ENCODE assay signal across 8 cellular contexts in the genomic region with DNA sequence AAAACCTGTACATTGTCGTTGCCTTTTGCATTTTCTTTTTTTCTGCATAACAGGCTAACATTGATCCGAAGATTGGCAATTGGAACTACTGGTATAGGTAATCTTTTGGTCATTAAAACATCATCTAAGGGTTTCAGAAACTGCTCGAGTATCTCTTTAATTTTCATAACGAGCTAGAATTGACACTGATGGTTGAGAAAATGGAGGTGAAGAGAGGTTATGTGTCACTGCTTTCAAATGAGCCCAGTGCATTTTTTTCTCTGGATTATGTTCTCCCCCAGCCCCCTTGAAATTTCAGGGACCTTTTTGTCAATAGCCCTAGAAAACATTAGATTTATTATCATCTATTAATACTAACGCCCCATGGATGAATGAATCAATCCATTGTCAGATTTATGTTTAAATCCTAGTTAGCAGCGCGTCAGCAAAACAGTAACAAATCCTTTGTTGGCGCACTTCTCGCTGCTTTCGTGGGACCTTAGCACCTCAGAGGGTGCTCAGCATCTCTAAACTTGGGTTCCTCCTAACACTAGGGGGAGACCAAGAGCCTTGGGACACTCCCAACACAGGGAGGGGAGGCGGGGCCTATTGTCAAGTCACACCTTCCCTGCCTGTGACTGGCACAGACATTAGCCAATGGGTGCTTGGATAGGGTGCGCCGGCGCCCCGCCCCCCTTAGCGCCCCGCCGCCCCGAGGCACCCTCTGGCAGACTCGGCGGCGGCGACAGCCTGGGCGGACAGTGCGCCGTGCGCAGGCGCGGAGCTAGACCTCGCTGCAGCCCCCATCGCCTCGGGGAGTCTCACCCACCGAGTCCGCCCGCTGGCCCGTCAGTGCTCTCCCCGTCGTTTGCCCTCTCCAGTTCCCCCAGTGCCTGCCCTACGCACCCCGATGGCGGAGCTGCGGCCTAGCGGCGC. TPM values are rescaled to one million over a fixed set of nuclear protein-coding genes. Genes with fewer than 3 reads are reported as not detected.
A peak's percentile ranks its signal among the peaks of the same experiment; 100 is the strongest.
DNase-seq lines count a peak whose midpoint lies in the region; ATAC-seq and TF ChIP-seq lines count a peak whose summit lies in the region.

Gene SUFU, plus strand, starts transcription at position 709 of the 915 bp plus-strand sequence. Its CDS starts 181 bp downstream, at position 890.

- H3K27me3 ChIP-seq in BE2C, result no peaks in the 10 kb centered on the region

- no peaks in the 10 kb centered on the region for H3K9me3 ChIP-seq in BE2C

- H3K9me3 Mint-ChIP-seq in chondrocyte (ENCODE audit: low read depth), result no peaks in the 10 kb centered on the region

- H3K4me3 Mint-ChIP-seq in chondrocyte (ENCODE audit: unreplicated experiment), result peak within 1 kb of the TSS; percentile 93

- H3K27me3 Mint-ChIP-seq in chondrocyte (ENCODE audit: low read depth), result no peaks in the 10 kb centered on the region

- no peaks in the 10 kb centered on the region for H3K36me3 Mint-ChIP-seq in chondrocyte (ENCODE audit: low read depth)

- peak; percentile 81 for TF ChIP-seq POLR2A in GM19099 (IDR thresholded peaks at IDR 0.05; ENCODE audit: extremely low read depth, insufficient read length, low read depth)

- no peaks in the 10 kb centered on the region for H3K4me1 ChIP-seq in BE2C

- peak within 1 kb of the TSS; percentile 53 for H3K27ac Mint-ChIP-seq in chondrocyte (ENCODE audit: unreplicated experiment)

- peak; percentile 98 for DNase-seq in BE2C
- DNase-seq in NCI-H460 (ENCODE audit: extremely low read depth, low read depth), result peak; percentile 99
- peak; percentile 96 for DNase-seq in activated CD4-positive, CD25-positive, alpha-beta regulatory T cell treated with anti-CD3 and anti-CD28 coated beads, Interleukin-2, amount 50 U/mL, for 72 hours
- peak; percentile 96 for DNase-seq in chondrocyte (ENCODE audit: low spot score)
- peak; percentile 96 for DNase-seq in kidney glomerular epithelial cell (lab: John Stamatoyannopoulos, UW)
- peak; percentile 97 to 99 for DNase-seq in stimulated activated CD4-positive, alpha-beta T cell treated with anti-CD3 and anti-CD28 coated beads, Interleukin-1b, Interleukin-23, amount 100 ng/mL, for 1 hour (ENCODE audit: low read depth in 2 of 2)

- H3K4me3 ChIP-seq in BE2C (ENCODE audit: low read depth, low read length), result peak within 1 kb of the TSS; percentile 90

- no peaks in the 10 kb centered on the region; the same call in 1 of the 2 replicates for H3K36me3 ChIP-seq in BE2C

- peak; percentile 65 for ATAC-seq in HG03432 (IDR thresholded peaks at IDR 0.05; ENCODE audit: unreplicated experiment)

- peak; percentile 94 for TF ChIP-seq CTCF in BE2C (IDR thresholded peaks at IDR 0.05; ENCODE audit: low read depth, low read length)
- peak; percentile 92 for TF ChIP-seq CTCF in chondrocyte (IDR thresholded peaks at IDR 0.05)

- H3K4me1 Mint-ChIP-seq in chondrocyte (ENCODE audit: low read depth), result peaks cover 35% of the 10 kb centered on the region

RNA-seq across cellular contexts. Expression of gene SUFU, which starts in this region (rescaled TPM):
- polyA plus RNA-seq in BE2C (2012; ENCODE audit: insufficient read depth, insufficient read length, low read depth), result 21.3 TPM
- 1.9 and 2.2 TPM in 2 replicates for total RNA-seq in NCI-H460 (2014; rRNA removed; shearing (Covaris generic))
- 1.5 and 2.7 TPM in 2 replicates for polyA plus RNA-seq in NCI-H460 (2014; cell fraction: nucleus; rRNA removed)
- 14.5 to 15.5 TPM (median 15.5 TPM) in 3 replicates for total RNA-seq in chondrocyte

Comparison
In these comparisons a context has a peak if more than half of its experiments do, and no peak if none do; other contexts are left out.
1. Peak in every context shown above with its lines: DNase-seq, ATAC-seq and H3K4me3 ChIP-seq.